ENCODE assay signal across 8 cellular contexts in genomic region chr17:64938925-64939474, GRCh38. TPM values are rescaled to one million over a fixed set of nuclear protein-coding genes. Genes with fewer than 3 reads are reported as not detected.
DNase-seq lines count a peak whose midpoint lies in the region; ATAC-seq, FAIRE-seq and TF ChIP-seq lines count a peak whose summit lies in the region.

No MANE protein-coding gene starts in this region.

- DNase-seq in GM12891 (ENCODE audit: insufficient read length, low spot score) (peak; percentile 36), fibroblast of pulmonary artery (ENCODE audit: low read depth) (peak; percentile 56), putamen (ENCODE audit: low spot score) (no peak)
- DNase-seq in activated CD8-positive, alpha-beta memory T cell treated with anti-CD3 and anti-CD28 coated beads for 1 hour (ENCODE audit: extremely low read depth in 1 of 2, low read depth in 1 of 2), result peak; percentile 8 to 39

- FAIRE-seq in GM12891 (lab: Jason Lieb, UNC), result peak; percentile 85

- H2AFZ ChIP-seq in KMS-11 (ENCODE audit: low read depth), result no peak overlapping the region
- H2AFZ ChIP-seq in parathyroid adenoma, result peak overlapping the region; percentile 90

- H4K20me1 ChIP-seq in KMS-11 (ENCODE audit: insufficient read depth), result no peaks in the 10 kb centered on the region

- TF ChIP-seq CTCF in KMS-11 (conservative IDR thresholded peaks at IDR 0.05; ENCODE audit: low read depth, low read length) (peak; percentile 69), fibroblast of pulmonary artery (IDR thresholded peaks at IDR 0.05; ENCODE audit: low read length, missing control alignments) (peak; percentile 67), parathyroid adenoma (IDR thresholded peaks at IDR 0.05) (peak; percentile 69)

- H3K27ac ChIP-seq in KMS-11, result no peak overlapping the region
- H3K27ac ChIP-seq in parathyroid adenoma, result peak overlapping the region; percentile 65

- H3K4me2 ChIP-seq in KMS-11 (no peak overlapping the region), parathyroid adenoma (ENCODE audit: low read length) (peak overlapping the region; percentile 31)

- H3K36me3 ChIP-seq in KMS-11 (ENCODE audit: insufficient read depth) (no peaks in the 10 kb centered on the region), parathyroid adenoma (ENCODE audit: control insufficient read depth, insufficient read depth, low read length) (no peaks in the 10 kb centered on the region)

- no peak overlapping the region for H3K4me3 ChIP-seq in KMS-11 (IDR thresholded peaks at IDR 0.05; ENCODE audit: insufficient read depth, low read depth, low read length)
- H3K4me3 ChIP-seq in fibroblast of pulmonary artery (replicated peaks; ENCODE audit: low read depth, low read length), result no peak overlapping the region
- H3K4me3 ChIP-seq in parathyroid adenoma (ENCODE audit: low read depth, low read length), result no peak overlapping the region

- H3K4me1 ChIP-seq in KMS-11 (ENCODE audit: low read depth, poor library complexity, severe bottlenecking) (no peaks in the 10 kb centered on the region), parathyroid adenoma (peaks cover 11% of the 10 kb centered on the region)

- no peaks in the 10 kb centered on the region for H3K79me2 ChIP-seq in KMS-11 (ENCODE audit: insufficient read depth, low read depth)
- H3K79me2 ChIP-seq in parathyroid adenoma, result no peaks in the 10 kb centered on the region

- H3K27me3 ChIP-seq in KMS-11 (ENCODE audit: insufficient read depth, low read depth) (no peaks in the 10 kb centered on the region), parathyroid adenoma (ENCODE audit: control insufficient read depth, insufficient read depth, low read length) (no peaks in the 10 kb centered on the region)

- H3K9ac ChIP-seq in KMS-11 (no peak overlapping the region), parathyroid adenoma (no peak overlapping the region)

- TF ChIP-seq POLR2A in GM12891 (IDR thresholded peaks at IDR 0.05; ENCODE audit: low read depth, low read length), result no peak

- no peaks in the 10 kb centered on the region for H3K9me3 ChIP-seq in parathyroid adenoma (ENCODE audit: control insufficient read depth, low read length)

- ATAC-seq in GM18870 (IDR thresholded peaks at IDR 0.05; ENCODE audit: unreplicated experiment) (no peak), GM19035 (IDR thresholded peaks at IDR 0.05; ENCODE audit: unreplicated experiment) (no peak)

TF ChIP-seq in GM12891, 5 proteins besides CTCF, POLR2A, EP300 and RAD21:
- TF ChIP-seq SPI1 (IDR thresholded peaks at IDR 0.05; ENCODE audit: low read depth, low read length), result no peak
- TF ChIP-seq POU2F2 (IDR thresholded peaks at IDR 0.05; ENCODE audit: low read depth, low read length), result no peak
- no peak for TF ChIP-seq POLR2AphosphoS5 (IDR thresholded peaks at IDR 0.05; ENCODE audit: low read depth, low read length)
- no peak for TF ChIP-seq TAF1 (IDR thresholded peaks at IDR 0.05; ENCODE audit: low read depth, low read length)
- TF ChIP-seq PAX5 (IDR thresholded peaks at IDR 0.05; ENCODE audit: insufficient read depth, low read length, severe bottlenecking), result no peak
TF ChIP-seq in GM12891: peak in this region for 0.

RNA-seq across cellular contexts. Expression of gene LRRC37A3, which starts 19.7 kb away (rescaled TPM):
- 1.8 TPM for polyA plus RNA-seq in GM12891 (2012; ENCODE audit: low read depth, missing spikeins)
